In the genomic region with DNA sequence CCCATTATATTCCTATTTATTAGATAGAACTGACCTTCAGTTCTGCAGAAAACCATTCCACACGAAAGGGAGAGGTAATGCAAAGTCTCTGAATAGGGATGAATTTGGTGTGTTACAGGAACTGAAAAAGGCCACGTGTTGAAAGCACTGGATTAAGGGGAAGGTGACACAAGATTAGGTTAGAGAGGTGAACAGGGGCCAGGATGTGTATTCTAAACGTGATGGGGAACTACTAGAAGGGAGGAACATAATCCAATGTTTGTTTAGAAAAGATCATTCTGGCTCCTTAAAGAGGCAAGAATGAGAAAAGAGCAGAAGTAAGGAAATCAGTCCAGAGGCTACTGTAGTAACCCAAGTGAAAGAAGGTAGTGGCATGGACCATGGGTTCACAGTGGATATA, we compare ENCODE assay signal across 1 cellular context.
TF ChIP-seq lines count a peak whose summit lies in the region.

No MANE protein-coding gene starts in this region.

TF ChIP-seq in HEK293, 187 proteins besides CTCF, POLR2A, EP300 and RAD21 (continued from another document):
- TF ChIP-seq, protein P1, sequence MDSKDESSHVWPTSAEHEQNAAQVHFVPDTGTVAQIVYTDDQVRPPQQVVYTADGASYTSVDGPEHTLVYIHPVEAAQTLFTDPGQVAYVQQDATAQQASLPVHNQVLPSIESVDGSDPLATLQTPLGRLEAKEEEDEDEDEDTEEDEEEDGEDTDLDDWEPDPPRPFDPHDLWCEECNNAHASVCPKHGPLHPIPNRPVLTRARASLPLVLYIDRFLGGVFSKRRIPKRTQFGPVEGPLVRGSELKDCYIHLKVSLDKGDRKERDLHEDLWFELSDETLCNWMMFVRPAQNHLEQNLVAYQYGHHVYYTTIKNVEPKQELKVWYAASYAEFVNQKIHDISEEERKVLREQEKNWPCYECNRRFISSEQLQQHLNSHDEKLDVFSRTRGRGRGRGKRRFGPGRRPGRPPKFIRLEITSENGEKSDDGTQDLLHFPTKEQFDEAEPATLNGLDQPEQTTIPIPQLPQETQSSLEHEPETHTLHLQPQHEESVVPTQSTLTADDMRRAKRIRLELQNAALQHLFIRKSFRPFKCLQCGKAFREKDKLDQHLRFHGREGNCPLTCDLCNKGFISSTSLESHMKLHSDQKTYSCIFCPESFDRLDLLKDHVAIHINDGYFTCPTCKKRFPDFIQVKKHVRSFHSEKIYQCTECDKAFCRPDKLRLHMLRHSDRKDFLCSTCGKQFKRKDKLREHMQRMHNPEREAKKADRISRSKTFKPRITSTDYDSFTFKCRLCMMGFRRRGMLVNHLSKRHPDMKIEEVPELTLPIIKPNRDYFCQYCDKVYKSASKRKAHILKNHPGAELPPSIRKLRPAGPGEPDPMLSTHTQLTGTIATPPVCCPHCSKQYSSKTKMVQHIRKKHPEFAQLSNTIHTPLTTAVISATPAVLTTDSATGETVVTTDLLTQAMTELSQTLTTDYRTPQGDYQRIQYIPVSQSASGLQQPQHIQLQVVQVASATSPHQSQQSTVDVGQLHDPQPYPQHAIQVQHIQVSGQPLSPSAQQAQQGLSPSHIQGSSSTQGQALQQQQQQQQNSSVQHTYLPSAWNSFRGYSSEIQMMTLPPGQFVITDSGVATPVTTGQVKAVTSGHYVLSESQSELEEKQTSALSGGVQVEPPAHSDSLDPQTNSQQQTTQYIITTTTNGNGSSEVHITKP (tag by site-specific recombination; IDR thresholded peaks at IDR 0.05) = peak; percentile 68
- TF ChIP-seq ZNF114 (tag by site-specific recombination; IDR thresholded peaks at IDR 0.05) (no peak), FEZF1 (tag by site-specific recombination; IDR thresholded peaks at IDR 0.05) (peak; percentile 75), OSR2 (tag by site-specific recombination; IDR thresholded peaks at IDR 0.05) (peak; percentile 30; the same call in 1 of the 2 replicates), ZBTB17 (tag by site-specific recombination; IDR thresholded peaks at IDR 0.05) (no peak; the same call in 1 of the 2 replicates)
